9 cellular contexts compared by ENCODE assay signal in the genomic region with DNA sequence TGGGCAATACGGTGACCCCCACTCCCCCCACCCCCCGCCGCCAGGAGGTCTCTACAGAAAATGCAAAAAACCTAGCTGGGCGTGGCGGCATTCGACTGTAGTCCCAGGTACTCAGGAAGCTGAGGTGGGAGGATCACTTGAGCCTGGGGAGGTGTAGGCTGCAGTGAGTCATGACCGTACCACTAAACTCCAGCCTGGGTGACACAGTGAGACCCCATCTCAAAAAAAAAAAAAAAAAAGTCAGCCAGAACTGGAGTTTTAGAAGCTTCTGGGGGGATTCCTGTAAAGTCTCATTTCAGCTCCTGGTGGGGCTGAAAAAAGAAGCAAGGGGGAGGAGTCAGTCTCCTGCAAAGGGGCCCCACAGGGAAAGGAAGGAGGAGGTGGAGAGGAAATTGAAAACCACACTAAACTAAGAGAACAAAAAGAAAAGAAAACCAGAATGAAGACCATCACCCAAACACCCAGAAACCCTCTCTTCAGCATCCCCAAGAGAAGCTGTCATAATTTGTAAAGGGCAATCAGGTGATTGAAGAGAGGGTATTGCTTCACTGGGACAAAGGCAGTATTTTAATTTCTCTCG. TPM values are rescaled to one million over a fixed set of nuclear protein-coding genes. Genes with fewer than 3 reads are reported as not detected.
A peak's percentile ranks its signal among the peaks of the same experiment; 100 is the strongest.
DNase-seq lines count a peak whose midpoint lies in the region; ATAC-seq and TF ChIP-seq lines count a peak whose summit lies in the region.
"Had no signal": no experiment of that assay in that cellular context is flagged by ENCODE, and none has a peak within 500 bp of the region (broad histone marks: within the 10 kb centered on the region; RNA-seq: fewer than 3 reads in every experiment).

No MANE protein-coding gene starts in this region.

- peak overlapping the region in 8 of 10 experiments; percentile 4 to 64 (median 60); a peak in 8 of 20 replicates for H3K4me3 ChIP-seq in BLaER1 treated with 17β-estradiol and CSF1 and Interleukin-3, amounts not matched to agents 10 nM and 100 nM
- H3K4me3 ChIP-seq in lower lobe of right lung, result no peak overlapping the region
- H3K4me3 ChIP-seq in SJCRH30, result no peak overlapping the region

- H3K4me1 ChIP-seq in BLaER1 treated with 17β-estradiol and CSF1 and Interleukin-3, amounts not matched to agents 10 nM and 100 nM, result peaks cover 49 to 93% (median 73%) of the 10 kb centered on the region in 10 experiments
- H3K4me1 ChIP-seq in lower lobe of right lung (peaks cover 29% of the 10 kb centered on the region), SJCRH30 (no peaks in the 10 kb centered on the region)

- ATAC-seq in lower lobe of right lung (no peak), GM19324 (IDR thresholded peaks at IDR 0.05; ENCODE audit: low FRiP score, unreplicated experiment) (no peak), GM18858 (IDR thresholded peaks at IDR 0.05; ENCODE audit: unreplicated experiment) (no peak)

- H3K27ac ChIP-seq in BLaER1 treated with 17β-estradiol and CSF1 and Interleukin-3, amounts not matched to agents 10 nM and 100 nM, result peak overlapping the region in 4 of 11 experiments; percentile 55 to 65 (median 60); a peak in 3 of 22 replicates
- no peak overlapping the region for H3K27ac ChIP-seq in lower lobe of right lung
- H3K27ac ChIP-seq in SJCRH30, result no peak overlapping the region
- H3K27ac ChIP-seq: neutrophil had no signal

- H3K27me3 ChIP-seq in BLaER1 treated with 17β-estradiol and CSF1 and Interleukin-3, amounts not matched to agents 10 nM and 100 nM, result no peaks in the 10 kb centered on the region
- H3K27me3 ChIP-seq in lower lobe of right lung (ENCODE audit: low read depth) (no peaks in the 10 kb centered on the region), SJCRH30 (peaks cover 65% of the 10 kb centered on the region)

- peak; percentile 16 for DNase-seq in NAMALWA (ENCODE audit: low spot score)
- peak; percentile 35 to 59 for DNase-seq in activated CD8-positive, alpha-beta memory T cell treated with anti-CD3 and anti-CD28 coated beads for 4 hours (ENCODE audit: low read depth in 2 of 2)
- peak; percentile 26 for DNase-seq in lower lobe of right lung
- DNase-seq in SJCRH30, result no peak
- DNase-seq in kidney tubule cell (ENCODE audit: low spot score), result no peak

- peaks cover 0 to 46% (median 6%) of the 10 kb centered on the region in 11 experiments; a peak in 13 of 22 replicates for H4K20me1 ChIP-seq in BLaER1 treated with 17β-estradiol and CSF1 and Interleukin-3, amounts not matched to agents 10 nM and 100 nM

- no peaks in the 10 kb centered on the region for H3K9me3 ChIP-seq in BLaER1 treated with 17β-estradiol and CSF1 and Interleukin-3, amounts not matched to agents 10 nM and 100 nM (replicated peaks in 1 of 11)
- H3K9me3 ChIP-seq in lower lobe of right lung (no peaks in the 10 kb centered on the region), SJCRH30 (replicated peaks) (no peaks in the 10 kb centered on the region)
- H3K9me3 ChIP-seq: neutrophil had no signal

- intact Hi-C loops in lower lobe of right lung (cut with DNase I), result no loop called here

- no peak for TF ChIP-seq CTCF in lower lobe of right lung (IDR thresholded peaks at IDR 0.05)

- peak overlapping the region; percentile 87 to 100 (median 98) for H3K4me2 ChIP-seq in BLaER1 treated with 17β-estradiol and CSF1 and Interleukin-3, amounts not matched to agents 10 nM and 100 nM

- H3K36me3 ChIP-seq in BLaER1 treated with 17β-estradiol and CSF1 and Interleukin-3, amounts not matched to agents 10 nM and 100 nM, result no peaks in the 10 kb centered on the region
- H3K36me3 ChIP-seq in lower lobe of right lung (no peaks in the 10 kb centered on the region), SJCRH30 (no peaks in the 10 kb centered on the region)
- H3K36me3 ChIP-seq: neutrophil had no signal

- peak overlapping the region in 10 of 11 experiments; percentile 3 to 64 (median 38); a peak in 8 of 22 replicates for H3K9ac ChIP-seq in BLaER1 treated with 17β-estradiol and CSF1 and Interleukin-3, amounts not matched to agents 10 nM and 100 nM

RNA-seq across cellular contexts. Expression of a gene that starts 50.4 kb away (rescaled TPM):
- 14.3 TPM for total RNA-seq in lower lobe of right lung
- 2.4 and 2.5 TPM in 2 replicates for total RNA-seq in SJCRH30 (2014; rRNA removed; shearing (Covaris generic))

Comparison
In these comparisons a context has a peak if more than half of its experiments do, and no peak if none do; other contexts are left out.
1. H3K4me3 ChIP-seq: peak in BLaER1 treated with 17β-estradiol and CSF1 and Interleukin-3, amounts not matched to agents 10 nM and 100 nM (8 of 10); none in lower lobe of right lung (single experiment) and SJCRH30 (single experiment).
2. DNase-seq: peak in NAMALWA (single experiment), activated CD8-positive, alpha-beta memory T cell treated with anti-CD3 and anti-CD28 coated beads for 4 hours (2 of 2) and lower lobe of right lung (single experiment); none in SJCRH30 (0 of 2) and kidney tubule cell (single experiment).